ENCODE assay signal across 9 cellular contexts in the genomic region with DNA sequence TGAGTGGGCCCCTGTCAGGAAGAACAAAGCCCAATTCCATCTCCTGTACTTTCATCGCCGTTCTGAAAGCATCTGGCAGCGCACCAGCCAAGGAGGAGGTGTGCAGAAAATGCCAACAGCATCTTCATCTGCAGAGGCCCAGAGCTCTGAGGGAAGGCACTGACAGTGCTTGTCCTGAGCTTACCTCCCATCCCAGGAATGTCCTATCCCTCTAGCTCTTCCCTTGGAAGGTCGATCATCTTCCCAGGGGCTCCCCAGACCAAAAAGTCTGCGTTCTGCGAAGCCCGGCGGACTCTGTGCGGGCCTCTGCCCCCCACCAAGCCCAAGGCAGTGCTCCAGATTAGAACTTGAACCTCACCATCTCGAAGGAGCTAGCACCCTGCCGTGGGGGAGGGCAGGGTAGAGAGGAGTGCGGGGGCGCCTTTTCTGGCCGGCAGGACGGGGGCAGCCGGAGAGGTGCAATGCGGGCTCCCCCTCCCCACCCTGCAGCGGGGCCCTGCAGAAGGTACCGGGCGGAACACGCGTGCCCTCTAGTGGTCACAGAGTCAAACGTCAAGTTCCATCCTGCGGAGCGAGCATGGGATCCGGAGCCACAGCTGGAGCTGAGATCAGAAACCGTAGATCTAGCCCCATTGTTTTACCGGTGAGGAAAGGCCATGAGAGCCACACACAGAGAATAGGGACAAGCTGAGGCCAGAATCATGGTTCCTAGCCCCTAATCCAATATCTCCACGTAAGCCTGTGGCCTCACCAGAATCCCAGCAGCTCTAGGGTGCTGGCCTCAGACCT. TPM values are rescaled to one million over a fixed set of nuclear protein-coding genes. Genes with fewer than 3 reads are reported as not detected.
DNase-seq lines count a peak whose midpoint lies in the region; ATAC-seq and TF ChIP-seq lines count a peak whose summit lies in the region.
"Had no signal": no experiment of that assay in that cellular context is flagged by ENCODE, and none has a peak within 500 bp of the region (broad histone marks: within the 10 kb centered on the region; RNA-seq: fewer than 3 reads in every experiment).

No MANE protein-coding gene starts in this region.

- no peaks in the 10 kb centered on the region for H3K36me3 Mint-ChIP-seq in CD14-positive monocyte

- POLR2A ChIA-PET in HEK293T (lab: Yijun Ruan, JAX) = interaction anchor here (1.0 to 2.3 kb wide), 3 partner anchors 9 to 19 kb away, joined by 3 to 9 read pairs (median 3); a partner anchor contains a TSS

- no peak overlapping the region for H3K4me3 Mint-ChIP-seq in CD14-positive monocyte
- H3K4me3 Mint-ChIP-seq: IgD-negative memory B cell had no signal

- peaks cover 14 to 19% (median 14%) of the 10 kb centered on the region in 3 donors for H3K27me3 Mint-ChIP-seq in CD14-positive monocyte (ENCODE audit: low read depth in 3 of 3)

- intact Hi-C loops in CD14-positive monocyte (cut with micrococcal nuclease) = no loop called here
- intact Hi-C loops in mucosa of descending colon (cut with DNase I, micrococcal nuclease) = no loop called here

- peaks cover 7% of the 10 kb centered on the region for H3K4me1 ChIP-seq in mucosa of descending colon (ENCODE audit: low read depth)

- H3K4me3 ChIP-seq in epithelial cell of proximal tubule (ENCODE audit: low read depth, low read length) = no peak overlapping the region
- H3K4me3 ChIP-seq in mucosa of descending colon = no peak overlapping the region

- H3K9me3 ChIP-seq in mucosa of descending colon = no peaks in the 10 kb centered on the region

- peaks cover 26% of the 10 kb centered on the region for H3K4me1 Mint-ChIP-seq in CD14-positive monocyte

- CTCF ChIA-PET in HEK293T (lab: Yijun Ruan, JAX) = interaction anchor here (0.6 to 3.3 kb wide), 13 partner anchors 9 to 846 kb away, joined by 3 to 28 read pairs (median 4); a partner anchor contains a TSS

- no peak overlapping the region for H3K27ac Mint-ChIP-seq in CD14-positive monocyte

- no peaks in the 10 kb centered on the region for H3K9me3 Mint-ChIP-seq in CD14-positive monocyte
- H3K9me3 Mint-ChIP-seq: IgD-negative memory B cell had no signal

- peak; percentile 59 for DNase-seq in CD14-positive monocyte (ENCODE audit: low spot score)
- DNase-seq in HEK293T (ENCODE audit: extremely low spot score) = peak; percentile 87
- DNase-seq in NOMO-1 treated with DMSO at 0.1 percent for 48 hours (lab: John Stamatoyannopoulos, UW; ENCODE audit: unreplicated experiment) = peak; percentile 57
- peak; percentile 69 for DNase-seq in activated CD8-positive, alpha-beta memory T cell treated with anti-CD3 and anti-CD28 coated beads, Interleukin-2, amount 50 U/mL, for 4 hours
- DNase-seq in epithelial cell of proximal tubule (ENCODE audit: low read depth) = no peak
- peak; percentile 71 for DNase-seq in mucosa of descending colon
- peak; percentile 28 to 42 for DNase-seq in stimulated activated CD8-positive, alpha-beta memory T cell treated with anti-CD3 and anti-CD28 coated beads, Interleukin-4, amount 100 ng/mL, for 4 hours (ENCODE audit: low read depth in 2 of 2, low spot score in 1 of 2)

- ATAC-seq in mucosa of descending colon = peak; percentile 87
- no peak for ATAC-seq in GM21825 (IDR thresholded peaks at IDR 0.05; ENCODE audit: unreplicated experiment)

- TF ChIP-seq CTCF in CD14-positive monocyte (IDR thresholded peaks at IDR 0.05) = peak; percentile 96
- peak; percentile 88 for TF ChIP-seq CTCF in epithelial cell of proximal tubule (conservative IDR thresholded peaks at IDR 0.05; ENCODE audit: low read depth, low read length)
- peak; percentile 80 for TF ChIP-seq CTCF in mucosa of descending colon (IDR thresholded peaks at IDR 0.05)

- H3K36me3 ChIP-seq in mucosa of descending colon (ENCODE audit: low read depth) = no peaks in the 10 kb centered on the region

TF ChIP-seq in HEK293T, 16 proteins besides CTCF, POLR2A, EP300 and RAD21:
- no peak for TF ChIP-seq TARDBP (IDR thresholded peaks at IDR 0.05)
- no peak for TF ChIP-seq FOXA1 (IDR thresholded peaks at IDR 0.05)
- TF ChIP-seq, protein P1, sequence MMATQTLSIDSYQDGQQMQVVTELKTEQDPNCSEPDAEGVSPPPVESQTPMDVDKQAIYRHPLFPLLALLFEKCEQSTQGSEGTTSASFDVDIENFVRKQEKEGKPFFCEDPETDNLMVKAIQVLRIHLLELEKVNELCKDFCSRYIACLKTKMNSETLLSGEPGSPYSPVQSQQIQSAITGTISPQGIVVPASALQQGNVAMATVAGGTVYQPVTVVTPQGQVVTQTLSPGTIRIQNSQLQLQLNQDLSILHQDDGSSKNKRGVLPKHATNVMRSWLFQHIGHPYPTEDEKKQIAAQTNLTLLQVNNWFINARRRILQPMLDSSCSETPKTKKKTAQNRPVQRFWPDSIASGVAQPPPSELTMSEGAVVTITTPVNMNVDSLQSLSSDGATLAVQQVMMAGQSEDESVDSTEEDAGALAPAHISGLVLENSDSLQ (IDR thresholded peaks at IDR 0.05) = no peak
- TF ChIP-seq NFRKB (IDR thresholded peaks at IDR 0.05) = no peak
- TF ChIP-seq BHLHE40 (IDR thresholded peaks at IDR 0.05; ENCODE audit: borderline replicate concordance) = no peak
- TF ChIP-seq ZNF384 (IDR thresholded peaks at IDR 0.05) = no peak

RNA-seq across cellular contexts. Expression of a gene that starts 5.0 kb away (rescaled TPM):
- not detected for polyA plus RNA-seq in CD14-positive monocyte
- total RNA-seq in epithelial cell of proximal tubule (under 0.01 TPM in 1 of 2 replicates, not detected in the other), mucosa of descending colon (1 to 10 TPM in 1 of 3 donors, under 1 TPM in 2; 0.23 to 3.7 (median 0.34) TPM)
- polyA plus RNA-seq: IgD-negative memory B cell had no signal

RNA-seq across cellular contexts. Expression of a gene that starts 18.8 kb away (rescaled TPM):
- not detected for polyA plus RNA-seq in CD14-positive monocyte
- total RNA-seq in epithelial cell of proximal tubule (under 0.01 TPM in 1 of 2 replicates, not detected in the other), mucosa of descending colon (1 to 10 TPM; 1.0 to 2.6 (median 1.2) TPM)
- polyA plus RNA-seq: IgD-negative memory B cell had no signal

RNA-seq across cellular contexts. Expression of a gene that starts 53.3 kb away (rescaled TPM):
- 100 to 1,000 TPM; 748 to 968 TPM for polyA plus RNA-seq in CD14-positive monocyte
- not detected in 2 replicates for total RNA-seq in epithelial cell of proximal tubule
- 10 to 100 TPM in 1 of 3 donors, 1 to 10 TPM in 2; 7.5 to 15.0 (median 7.7) TPM for total RNA-seq in mucosa of descending colon
